ENCODE assay signal across 1 cellular context in the genomic region with DNA sequence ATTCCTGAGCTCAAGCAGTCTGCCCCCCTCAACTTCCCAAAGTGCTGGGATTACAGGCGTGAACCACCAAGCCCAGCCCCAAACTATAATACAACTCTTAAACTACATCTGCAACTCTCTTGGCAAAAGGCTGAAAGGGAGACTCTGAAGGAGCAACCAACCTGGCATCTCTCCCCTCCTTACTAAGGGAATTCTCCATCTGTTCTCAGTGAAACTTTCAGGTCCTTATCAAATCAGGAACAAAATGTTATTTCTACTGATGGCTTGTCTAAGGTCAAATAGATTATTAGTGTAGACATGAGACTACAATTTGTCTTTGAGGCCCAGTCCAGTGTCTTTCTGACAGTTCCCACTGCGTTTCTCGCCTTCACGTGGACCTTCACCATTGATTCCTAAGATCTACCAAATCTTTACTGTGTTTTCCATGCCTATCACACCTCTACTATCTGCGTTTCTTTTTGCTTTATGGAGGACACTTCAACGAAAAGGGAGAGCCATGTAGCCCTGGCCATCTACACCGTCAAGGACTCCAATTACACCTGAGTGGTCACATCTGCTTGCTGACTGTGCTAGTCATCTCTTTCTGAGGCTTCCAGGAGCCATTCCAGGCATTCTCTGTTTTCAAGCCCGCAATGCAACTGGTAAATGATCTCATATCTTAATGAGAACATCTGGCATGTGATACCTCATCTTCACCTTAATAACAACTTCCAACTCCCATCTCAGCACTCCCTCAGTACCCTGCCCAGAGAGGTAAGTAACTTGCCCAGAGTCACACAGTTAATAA.
TF ChIP-seq lines count a peak whose summit lies in the region.

No MANE protein-coding gene starts in this region.

TF ChIP-seq in K562, 482 proteins besides CTCF, POLR2A, EP300 and RAD21 (continued from another document):
- TF ChIP-seq, protein P1, sequence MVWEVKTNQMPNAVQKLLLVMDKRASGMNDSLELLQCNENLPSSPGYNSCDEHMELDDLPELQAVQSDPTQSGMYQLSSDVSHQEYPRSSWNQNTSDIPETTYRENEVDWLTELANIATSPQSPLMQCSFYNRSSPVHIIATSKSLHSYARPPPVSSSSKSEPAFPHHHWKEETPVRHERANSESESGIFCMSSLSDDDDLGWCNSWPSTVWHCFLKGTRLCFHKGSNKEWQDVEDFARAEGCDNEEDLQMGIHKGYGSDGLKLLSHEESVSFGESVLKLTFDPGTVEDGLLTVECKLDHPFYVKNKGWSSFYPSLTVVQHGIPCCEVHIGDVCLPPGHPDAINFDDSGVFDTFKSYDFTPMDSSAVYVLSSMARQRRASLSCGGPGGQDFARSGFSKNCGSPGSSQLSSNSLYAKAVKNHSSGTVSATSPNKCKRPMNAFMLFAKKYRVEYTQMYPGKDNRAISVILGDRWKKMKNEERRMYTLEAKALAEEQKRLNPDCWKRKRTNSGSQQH (CRISPR knock-in tag; IDR thresholded peaks at IDR 0.05), result no peak
- TF ChIP-seq BCOR (IDR thresholded peaks at IDR 0.05) (peak; percentile 48; the same call in 1 of the 2 replicates), ZFP36 (IDR thresholded peaks at IDR 0.05; ENCODE audit: low read depth, low read length, partially characterized antibody) (peak; percentile 15), MEF2D (tag; conservative IDR thresholded peaks at IDR 0.05; ENCODE audit: low read depth) (no peak)
TF ChIP-seq in K562: peak in this region for 3.
